Comparison of ENCODE assay signal across 12 cellular contexts in the genomic region with DNA sequence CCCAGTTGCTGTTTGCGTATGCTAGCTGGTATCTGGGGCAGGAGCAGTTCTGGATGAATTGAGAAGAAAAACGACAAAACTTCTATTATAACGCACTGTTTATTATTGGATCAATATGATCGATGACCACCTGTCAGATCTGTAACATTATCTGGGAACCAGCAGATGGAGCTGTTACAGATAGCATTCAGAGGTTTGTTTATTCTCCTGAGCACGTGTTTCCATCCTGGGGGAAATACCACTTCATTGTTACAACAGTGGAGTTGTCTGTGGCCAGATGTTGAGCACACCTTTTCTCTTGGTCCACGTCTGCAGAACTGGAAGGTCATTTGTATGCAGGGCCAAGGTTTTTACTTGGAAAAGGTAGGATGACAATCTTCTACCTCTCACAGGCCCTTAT. TPM values are rescaled to one million over a fixed set of nuclear protein-coding genes. Genes with fewer than 3 reads are reported as not detected.
DNase-seq lines count a peak whose midpoint lies in the region; ATAC-seq, FAIRE-seq and TF ChIP-seq lines count a peak whose summit lies in the region.
"Had no signal": no experiment of that assay in that cellular context is flagged by ENCODE, and none has a peak within 500 bp of the region (broad histone marks: within the 10 kb centered on the region; RNA-seq: fewer than 3 reads in every experiment).

No MANE protein-coding gene starts in this region.

- no peak overlapping the region for H3K4me3 ChIP-seq in cardiac fibroblast (replicated peaks in 1 of 2; ENCODE audit: low read depth in 2 of 2, low read length in 2 of 2)
- H3K4me3 ChIP-seq in pancreas = no peak overlapping the region
- H3K4me3 ChIP-seq in lower leg skin (ENCODE audit: low read depth, poor library complexity, severe bottlenecking) = no peak overlapping the region
- H3K4me3 ChIP-seq: coronary artery, PC-9, spleen had no signal

- H3K27me3 ChIP-seq in pancreas = peaks cover 0 to 4% (median 0%) of the 10 kb centered on the region in 4 donors

- ATAC-seq in pancreas = peak in 3 of 4 donors; percentile 50 to 72 (median 61)

- 9 to 11% methylated on average over 6 of the region's 6 CpGs for WGBS in pancreas, 2 donors
- 42 to 44% methylated on average over 6 of the region's 6 CpGs for WGBS in lower leg skin, 2 donors

- H3K4me1 ChIP-seq in pancreas = no peaks in the 10 kb centered on the region
- H3K4me1 ChIP-seq: spleen had no signal

- H3K27ac ChIP-seq in pancreas = no peak overlapping the region
- H3K27ac ChIP-seq: coronary artery, PC-9, spleen had no signal

- TF ChIP-seq POLR2A in lower leg skin (IDR thresholded peaks at IDR 0.05) = no peak

- no peak for FAIRE-seq in pancreas (lab: Jason Lieb, UNC)

- intact Hi-C loops in pancreas (cut with DNase I) = no loop called here
- intact Hi-C loops in lower leg skin (cut with DNase I; ENCODE audit: low total_unique reads) = no loop called here

- no peaks in the 10 kb centered on the region for H3K9me3 ChIP-seq in pancreas

- H3K36me3 ChIP-seq in pancreas = no peaks in the 10 kb centered on the region
- H3K36me3 ChIP-seq: spleen had no signal

- peak; percentile 23 for DNase-seq in NCI-H1092 (lab: John Stamatoyannopoulos, UW)
- no peak for DNase-seq in cardiac fibroblast (ENCODE audit: low read depth in 2 of 2)
- no peak for DNase-seq in pancreas
- DNase-seq in NCI-H128 (lab: John Stamatoyannopoulos, UW; ENCODE audit: unreplicated experiment) = no peak
- no peak for DNase-seq in NCI-H1694 (lab: John Stamatoyannopoulos, UW)
- no peak for DNase-seq in lower leg skin (ENCODE audit: low spot score in 2 of 2)
- DNase-seq: activated CD8-positive, alpha-beta memory T cell treated with anti-CD3 and anti-CD28 coated beads, Interleukin-2, amount 50 U/mL, for 4 hours; kidney glomerular epithelial cell; PC-9; spleen had no signal

- TF ChIP-seq CTCF in GM12874 (IDR thresholded peaks at IDR 0.05; ENCODE audit: insufficient read depth, low read depth, low read length) = peak; percentile 32; the same call in 1 of the 2 replicates
- peak; percentile 2 for TF ChIP-seq CTCF in cardiac fibroblast (IDR thresholded peaks at IDR 0.05; ENCODE audit: low read depth, low read length)
- no peak for TF ChIP-seq CTCF in pancreas (IDR thresholded peaks at IDR 0.05)
- TF ChIP-seq CTCF in lower leg skin (IDR thresholded peaks at IDR 0.05) = no peak

RNA-seq across cellular contexts. Expression of gene NKX2-2, which starts 16.0 kb away (rescaled TPM):
- 1 to 10 TPM; 2.0 to 5.7 (median 3.0) TPM for total RNA-seq in pancreas
- 10 to 100 TPM; 11.5 to 28.7 TPM for polyA plus RNA-seq in pancreas
- not detected for total RNA-seq in lower leg skin
- total RNA-seq: PC-9, spleen had no signal

Comparison
In these comparisons a context has a peak if more than half of its experiments do, and no peak if none do; other contexts are left out.
1. CTCF ChIP-seq: peak in GM12874 (single experiment) and cardiac fibroblast (single experiment); none in pancreas (0 of 4) and lower leg skin (0 of 3).